Comparison of ENCODE assay signal across 17 cellular contexts in genomic region chr18:43627833-43628370, GRCh38.
DNase-seq lines count a peak whose midpoint lies in the region; ATAC-seq lines count a peak whose summit lies in the region.
"Had no signal": no experiment of that assay in that cellular context is flagged by ENCODE, and none has a peak within 500 bp of the region (broad histone marks: within the 10 kb centered on the region; RNA-seq: fewer than 3 reads in every experiment).

No MANE protein-coding gene starts in this region.

- peak; percentile 99 for DNase-seq in COR-L47 (lab: John Stamatoyannopoulos, UW)
- peak; percentile 34 to 99 (median 92) for DNase-seq in NCI-H1417 (lab: John Stamatoyannopoulos, UW)
- peak; percentile 100 for DNase-seq in NCI-H2227 treated with DMSO at 0.1 percent for 48 hours (lab: John Stamatoyannopoulos, UW)
- peak; percentile 11 for DNase-seq in iPS-NIHi11 (ENCODE audit: low spot score)
- no peak for DNase-seq in activated naive CD4-positive, alpha-beta T cell treated with anti-CD3 and anti-CD28 coated beads, Interleukin-2, amount 10 ng/mL, durations not matched to agents 7 days and 5 days
- no peak for DNase-seq in activated CD8-positive, alpha-beta T cell treated with anti-CD3 and anti-CD28 coated beads, Interleukin-2, amount 10 ng/mL, durations not matched to agents 7 days and 5 days
- no peak for DNase-seq in C1 segment of cervical spinal cord (lab: John Stamatoyannopoulos, UW)
- DNase-seq in activated CD4-positive, alpha-beta T cell treated with anti-CD3 and anti-CD28 coated beads for 4 hours = no peak
- DNase-seq: activated B cell treated with CpG ODN at 0.5 μM for 24 hours; activated naive CD4-positive, alpha-beta T cell treated with anti-CD3 and anti-CD28 coated beads, Interleukin-2, amount 50 U/mL, for 16 hours; activated T-cell treated with anti-CD3 and anti-CD28 coated beads, Interleukin-2, amount 50 U/mL, for 4 hours; Kasumi-1; NCI-H1694; NCI-H526; PC-3; stimulated activated CD4-positive, alpha-beta T cell treated with anti-CD3 and anti-CD28 coated beads, Interleukin-12 subunit alpha, Interleukin-12 subunit beta, amount 100 ng/mL, for 4 hours had no signal

- CTCF ChIA-PET in activated naive CD4-positive, alpha-beta T cell treated with anti-CD3 and anti-CD28 coated beads, Interleukin-2, amount 10 ng/mL, durations not matched to agents 7 days and 5 days (lab: Charles Lee) = interaction anchor here (0.9 kb wide), 1 partner anchor 11 kb away, joined by 3 read pairs; no protein-coding TSS in a partner anchor
- CTCF ChIA-PET in activated CD8-positive, alpha-beta T cell treated with anti-CD3 and anti-CD28 coated beads, Interleukin-2, amount 10 ng/mL, durations not matched to agents 7 days and 5 days (lab: Charles Lee) = no interaction called here

- no peak for ATAC-seq in activated CD8-positive, alpha-beta T cell treated with anti-CD3 and anti-CD28 coated beads, Interleukin-2, amount 10 ng/mL, durations not matched to agents 7 days and 5 days
- ATAC-seq: A549; activated T-cell treated with anti-CD3 and anti-CD28 coated beads, Interleukin-2, amount 50 U/mL, for 4 hours; PC-3 had no signal

- no peaks in the 10 kb centered on the region for H3K27me3 Mint-ChIP-seq in activated naive CD4-positive, alpha-beta T cell treated with anti-CD3 and anti-CD28 coated beads, Interleukin-2, amount 10 ng/mL, durations not matched to agents 7 days and 5 days
- H3K27me3 Mint-ChIP-seq in activated CD8-positive, alpha-beta T cell treated with anti-CD3 and anti-CD28 coated beads, Interleukin-2, amount 10 ng/mL, durations not matched to agents 7 days and 5 days (ENCODE audit: low read depth) = no peaks in the 10 kb centered on the region
- H3K27me3 Mint-ChIP-seq: activated B cell treated with CpG ODN at 0.5 μM for 24 hours had no signal

- no peaks in the 10 kb centered on the region for H3K4me1 Mint-ChIP-seq in activated naive CD4-positive, alpha-beta T cell treated with anti-CD3 and anti-CD28 coated beads, Interleukin-2, amount 10 ng/mL, durations not matched to agents 7 days and 5 days
- H3K4me1 Mint-ChIP-seq in activated CD8-positive, alpha-beta T cell treated with anti-CD3 and anti-CD28 coated beads, Interleukin-2, amount 10 ng/mL, durations not matched to agents 7 days and 5 days (ENCODE audit: low read depth) = no peaks in the 10 kb centered on the region
- H3K4me1 Mint-ChIP-seq: activated B cell treated with CpG ODN at 0.5 μM for 24 hours had no signal

- no peak overlapping the region for H3K4me3 Mint-ChIP-seq in activated naive CD4-positive, alpha-beta T cell treated with anti-CD3 and anti-CD28 coated beads, Interleukin-2, amount 10 ng/mL, durations not matched to agents 7 days and 5 days
- H3K4me3 Mint-ChIP-seq in activated CD8-positive, alpha-beta T cell treated with anti-CD3 and anti-CD28 coated beads, Interleukin-2, amount 10 ng/mL, durations not matched to agents 7 days and 5 days = no peak overlapping the region
- H3K4me3 Mint-ChIP-seq: activated B cell treated with CpG ODN at 0.5 μM for 24 hours; activated T-cell treated with anti-CD3 and anti-CD28 coated beads, Interleukin-2, amount 50 U/mL, for 4 hours had no signal

- peaks cover 2% of the 10 kb centered on the region for H3K9me3 Mint-ChIP-seq in activated naive CD4-positive, alpha-beta T cell treated with anti-CD3 and anti-CD28 coated beads, Interleukin-2, amount 10 ng/mL, durations not matched to agents 7 days and 5 days
- H3K9me3 Mint-ChIP-seq in activated CD8-positive, alpha-beta T cell treated with anti-CD3 and anti-CD28 coated beads, Interleukin-2, amount 10 ng/mL, durations not matched to agents 7 days and 5 days (ENCODE audit: insufficient read depth) = no peaks in the 10 kb centered on the region
- H3K9me3 Mint-ChIP-seq: activated B cell treated with CpG ODN at 0.5 μM for 24 hours; activated T-cell treated with anti-CD3 and anti-CD28 coated beads, Interleukin-2, amount 50 U/mL, for 4 hours had no signal

- H3K36me3 Mint-ChIP-seq in activated naive CD4-positive, alpha-beta T cell treated with anti-CD3 and anti-CD28 coated beads, Interleukin-2, amount 10 ng/mL, durations not matched to agents 7 days and 5 days = no peaks in the 10 kb centered on the region
- no peaks in the 10 kb centered on the region for H3K36me3 Mint-ChIP-seq in activated CD8-positive, alpha-beta T cell treated with anti-CD3 and anti-CD28 coated beads, Interleukin-2, amount 10 ng/mL, durations not matched to agents 7 days and 5 days (ENCODE audit: low read depth)

- POLR2A ChIA-PET in activated CD8-positive, alpha-beta T cell treated with anti-CD3 and anti-CD28 coated beads, Interleukin-2, amount 10 ng/mL, durations not matched to agents 7 days and 5 days (lab: Charles Lee) = no interaction called here

- H3K27ac Mint-ChIP-seq in activated naive CD4-positive, alpha-beta T cell treated with anti-CD3 and anti-CD28 coated beads, Interleukin-2, amount 10 ng/mL, durations not matched to agents 7 days and 5 days = no peak overlapping the region
- no peak overlapping the region for H3K27ac Mint-ChIP-seq in activated CD8-positive, alpha-beta T cell treated with anti-CD3 and anti-CD28 coated beads, Interleukin-2, amount 10 ng/mL, durations not matched to agents 7 days and 5 days
- H3K27ac Mint-ChIP-seq: activated B cell treated with CpG ODN at 0.5 μM for 24 hours had no signal

Comparison
In these comparisons a context has a peak if more than half of its experiments do, and no peak if none do; other contexts are left out.
1. DNase-seq: peak in COR-L47 (single experiment), NCI-H1417 (3 of 3), NCI-H2227 treated with DMSO at 0.1 percent for 48 hours (single experiment) and iPS-NIHi11 (single experiment); none in activated naive CD4-positive, alpha-beta T cell treated with anti-CD3 and anti-CD28 coated beads, Interleukin-2, amount 10 ng/mL, durations not matched to agents 7 days and 5 days (single experiment), activated CD8-positive, alpha-beta T cell treated with anti-CD3 and anti-CD28 coated beads, Interleukin-2, amount 10 ng/mL, durations not matched to agents 7 days and 5 days (single experiment), C1 segment of cervical spinal cord (0 of 14) and activated CD4-positive, alpha-beta T cell treated with anti-CD3 and anti-CD28 coated beads for 4 hours (0 of 2).